Comparison of ENCODE assay signal across 22 cellular contexts in the genomic region with DNA sequence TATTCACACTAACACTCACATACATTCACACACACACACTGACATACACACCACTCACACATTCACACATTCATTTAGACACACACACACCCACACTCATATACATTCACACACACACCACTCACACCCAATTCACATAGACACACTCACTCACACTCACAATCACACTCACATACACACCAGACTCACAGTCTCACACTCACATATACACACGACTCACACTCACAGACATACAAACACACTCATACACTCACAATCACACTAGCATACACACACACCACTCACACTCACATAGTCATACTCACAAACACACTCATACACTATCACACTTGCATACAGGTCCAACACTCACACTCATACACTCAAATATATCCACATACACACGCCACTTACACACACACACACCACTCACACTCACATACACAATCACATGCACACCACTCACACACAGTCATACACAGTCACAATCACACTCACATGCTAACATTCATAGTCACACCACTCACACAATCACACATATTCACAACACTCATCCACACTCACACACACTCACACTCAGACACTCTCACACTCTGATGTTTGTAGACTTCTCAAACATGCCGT.
"Had no signal": no experiment of that assay in that cellular context is flagged by ENCODE, and none has a peak within 500 bp of the region (broad histone marks: within the 10 kb centered on the region; RNA-seq: fewer than 3 reads in every experiment).

No MANE protein-coding gene starts in this region.

- H3K9ac ChIP-seq: KMS-11 had no signal

- H3K9me3 ChIP-seq: SJSA1 had no signal

- FAIRE-seq: RCC 7860 had no signal

- H3K4me1 ChIP-seq: SJSA1 had no signal

- H3K27ac ChIP-seq: KMS-11, SJSA1, SK-N-MC had no signal

- DNase-seq: Kasumi-1, MM.1S, NCI-H1048, NCI-H1105, NCI-H1417 treated with DMSO at 0.1 percent for 48 hours, NCI-H146, NCI-H1694 treated with DMSO at 0.1 percent for 48 hours, NCI-H1930, NCI-H2081, NCI-H2107, NCI-H2227 treated with DMSO at 0.1 percent for 48 hours, NCI-H510A, NCI-H524 treated with DMSO at 0.1 percent for 48 hours, NCI-H69, NCI-H774, Right ventricle myocardium superior, RPMI8226, SIG-M5 had no signal

- H3K27me3 ChIP-seq: SJSA1 had no signal

- H3K4me3 ChIP-seq: SJSA1, SK-N-MC had no signal

- H3K36me3 ChIP-seq: SJSA1 had no signal

- H3K4me2 ChIP-seq: KMS-11 had no signal
